Comparison of ENCODE assay signal across 1 cellular context in the genomic region with DNA sequence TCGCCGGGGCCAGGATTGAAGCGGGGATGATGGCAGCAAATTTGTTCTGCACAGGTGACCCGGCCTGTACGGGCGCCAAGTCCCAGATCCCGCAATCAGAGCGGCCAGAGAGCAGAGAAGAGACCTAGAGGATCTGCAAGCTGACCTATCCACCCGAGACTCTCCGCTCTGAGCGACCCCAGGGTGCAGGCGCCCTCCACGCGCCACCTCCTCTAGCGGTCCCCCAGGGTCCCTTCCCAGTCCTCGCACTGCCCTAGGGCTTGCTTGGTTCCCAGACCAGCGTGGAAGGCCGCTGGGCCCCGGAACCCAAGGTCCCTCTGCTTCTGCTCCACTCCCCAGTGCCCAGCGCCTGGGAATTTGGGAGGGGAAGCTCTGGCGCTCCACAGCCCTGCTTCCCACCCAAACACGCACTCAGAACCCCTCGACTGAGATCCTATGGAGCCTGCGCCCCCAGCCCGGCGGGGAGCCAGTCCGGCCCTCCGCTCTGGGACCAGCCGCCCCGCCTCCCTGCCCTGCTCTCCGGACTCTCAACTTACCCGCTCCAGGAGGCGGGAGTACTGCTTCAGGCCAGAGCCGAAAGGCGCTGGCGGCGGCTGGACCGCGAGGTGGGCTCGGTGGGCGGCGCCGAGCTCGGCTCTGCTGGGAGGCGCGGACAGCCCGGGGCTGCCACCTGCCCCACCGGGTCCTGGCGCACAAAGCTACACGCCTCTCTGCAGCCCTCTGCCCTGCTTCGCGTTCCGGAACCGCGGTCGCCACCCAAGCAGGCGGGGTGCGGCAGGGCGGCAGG.
A peak's percentile ranks its signal among the peaks of the same experiment; 100 is the strongest.
TF ChIP-seq lines count a peak whose summit lies in the region.

No MANE protein-coding gene starts in this region.

TF ChIP-seq in H1, 55 proteins besides CTCF, POLR2A, EP300 and RAD21 (continued from another document):
- TF ChIP-seq, protein P1, sequence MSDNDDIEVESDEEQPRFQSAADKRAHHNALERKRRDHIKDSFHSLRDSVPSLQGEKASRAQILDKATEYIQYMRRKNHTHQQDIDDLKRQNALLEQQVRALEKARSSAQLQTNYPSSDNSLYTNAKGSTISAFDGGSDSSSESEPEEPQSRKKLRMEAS (IDR thresholded peaks at IDR 0.05): peak; percentile 17; the same call in 1 of the 2 replicates
- TF ChIP-seq KDM4A (IDR thresholded peaks at IDR 0.05; ENCODE audit: low read depth, low read length, severe bottlenecking) (peak; percentile 69), JUN (IDR thresholded peaks at IDR 0.05; ENCODE audit: low read depth, low read length) (no peak), EGR1 (IDR thresholded peaks at IDR 0.05; ENCODE audit: borderline replicate concordance, low read depth, low read length) (0 out of 2 replicates have a peak, but pooled peaks have one; percentile 3)
